In the genomic region with DNA sequence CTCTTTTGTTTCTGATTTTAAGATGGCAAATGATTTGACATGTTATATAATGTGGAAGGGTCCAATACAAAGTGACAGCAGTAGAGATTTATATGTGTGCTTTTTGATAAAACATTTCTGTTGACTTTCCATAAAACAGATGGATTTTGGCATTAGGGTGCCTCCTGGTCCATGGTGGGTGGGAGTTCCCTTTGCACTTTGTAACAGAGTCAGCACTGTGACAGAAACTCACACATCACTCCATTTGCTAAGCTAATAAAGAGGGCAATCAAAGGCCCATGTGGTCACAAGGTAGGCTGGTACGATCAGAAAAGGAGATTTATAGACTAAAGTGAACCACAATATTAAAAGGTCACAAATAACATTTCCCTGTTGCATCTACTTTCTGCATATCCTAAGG, we compare ENCODE assay signal across 8 cellular contexts.
"Had no signal": no experiment of that assay in that cellular context is flagged by ENCODE, and none has a peak within 500 bp of the region (broad histone marks: within the 10 kb centered on the region; RNA-seq: fewer than 3 reads in every experiment).

No MANE protein-coding gene starts in this region.

- H3K9ac ChIP-seq: KMS-11 had no signal

- H3K4me2 ChIP-seq: KMS-11 had no signal

- H3K4me3 ChIP-seq: K562 had no signal

- FAIRE-seq: HepG2, HTR-8/SVneo, K562 had no signal

- H3K27ac ChIP-seq: HL-60, KMS-11 had no signal

- DNase-seq: IMR-90, KBM-7, KG1 had no signal

- ATAC-seq: HepG2, K562 had no signal
